19 cellular contexts compared by ENCODE assay signal in genomic region chr2:170222842-170223241, GRCh38. TPM values are rescaled to one million over a fixed set of nuclear protein-coding genes. Genes with fewer than 3 reads are reported as not detected.
"Had no signal": no experiment of that assay in that cellular context is flagged by ENCODE, and none has a peak within 500 bp of the region (broad histone marks: within the 10 kb centered on the region; RNA-seq: fewer than 3 reads in every experiment).

No MANE protein-coding gene starts in this region.

- H3K9me3 ChIP-seq: left lung, psoas muscle, suprapubic skin, upper lobe of left lung had no signal

- H3K9me3 Mint-ChIP-seq: activated T-helper 2 cell treated with anti-CD3 and anti-CD28 coated beads, Interferon-gamma antibody, Interleukin-2, Interleukin-4, amounts not matched to agents 10 μg/mL and 5 μg/mL and 100 μg/mL, durations not matched to agents 14 hours and 24 hours and 36 hours; memory B cell; natural killer cell treated with Interleukin-12 subunit alpha and Interleukin-12 subunit beta and Interleukin-15 and Interleukin-18, amount 100 ng/mL, for 72 hours; T-cell had no signal

- DNase-seq: activated CD4-positive, alpha-beta T cell treated with anti-CD3 and anti-CD28 coated beads for 48 hours; activated CD8-positive, alpha-beta memory T cell treated with anti-CD3 and anti-CD28 coated beads for 24 hours; activated naive CD4-positive, alpha-beta T cell treated with anti-CD3 and anti-CD28 coated beads, Interleukin-2, amount 50 U/mL, for 16 hours; amniotic stem cell; dorsolateral prefrontal cortex; glutamatergic neuron; left lung; psoas muscle; stimulated activated CD4-positive, alpha-beta T cell treated with anti-CD3 and anti-CD28 coated beads, Interleukin-2, amount 100 ng/mL, for 24 hours; stimulated activated naive CD4-positive, alpha-beta T cell; T-cell; T1000; upper lobe of left lung had no signal

- H3K4me3 ChIP-seq: dorsolateral prefrontal cortex, left lung, psoas muscle, suprapubic skin, upper lobe of left lung had no signal

- H3K36me3 ChIP-seq: left lung, suprapubic skin, upper lobe of left lung had no signal

- H3K27ac ChIP-seq: left lung, psoas muscle, suprapubic skin, upper lobe of left lung had no signal

- H3K27me3 ChIP-seq: dorsolateral prefrontal cortex, left lung, suprapubic skin, upper lobe of left lung had no signal

- H3K4me3 Mint-ChIP-seq: memory B cell; natural killer cell treated with Interleukin-12 subunit alpha and Interleukin-12 subunit beta and Interleukin-15 and Interleukin-18, amount 100 ng/mL, for 72 hours; T-cell had no signal

- ATAC-seq: esophagus mucosa, left lung, psoas muscle, sciatic nerve, T-cell had no signal

- H3K27ac Mint-ChIP-seq: activated T-helper 2 cell treated with anti-CD3 and anti-CD28 coated beads, Interferon-gamma antibody, Interleukin-2, Interleukin-4, amounts not matched to agents 10 μg/mL and 5 μg/mL and 100 μg/mL, durations not matched to agents 14 hours and 24 hours and 36 hours; memory B cell; natural killer cell treated with Interleukin-12 subunit alpha and Interleukin-12 subunit beta and Interleukin-15 and Interleukin-18, amount 100 ng/mL, for 72 hours; T-cell had no signal

- H3K4me1 ChIP-seq: left lung, psoas muscle, suprapubic skin, upper lobe of left lung had no signal

- H3K27me3 Mint-ChIP-seq: T-cell had no signal

- H3K36me3 Mint-ChIP-seq: memory B cell; natural killer cell treated with Interleukin-12 subunit alpha and Interleukin-12 subunit beta and Interleukin-15 and Interleukin-18, amount 100 ng/mL, for 72 hours; T-cell had no signal

RNA-seq across cellular contexts. Expression of gene MYO3B, which starts 44.9 kb away (rescaled TPM):
- polyA plus RNA-seq: psoas muscle had no signal
